ENCODE assay signal across 10 cellular contexts in the genomic region with DNA sequence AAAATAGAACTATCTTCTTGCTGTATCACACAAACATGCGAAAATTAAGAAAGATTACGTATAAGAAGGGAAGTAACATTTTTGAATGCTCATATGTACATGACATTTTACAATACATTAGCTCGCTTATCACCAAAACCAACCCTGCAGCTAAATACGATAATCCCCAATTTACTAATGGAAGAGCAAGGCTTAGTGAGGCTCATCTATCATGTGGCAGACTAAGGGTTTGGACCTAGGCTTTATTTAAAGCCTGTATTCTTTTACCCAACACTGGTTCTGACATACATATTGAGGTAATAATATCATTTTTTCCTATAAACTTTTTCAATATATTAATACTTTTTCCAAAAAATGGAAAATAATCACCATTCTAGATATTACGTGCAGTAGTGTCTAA.
"Had no signal": no experiment of that assay in that cellular context is flagged by ENCODE, and none has a peak within 500 bp of the region (broad histone marks: within the 10 kb centered on the region; RNA-seq: fewer than 3 reads in every experiment).

No MANE protein-coding gene starts in this region.

- H3K27me3 Mint-ChIP-seq: IgD-negative memory B cell had no signal

- H3K27ac ChIP-seq: HL-60, KMS-11 had no signal

- H3K27ac Mint-ChIP-seq: HFFc6, IgD-negative memory B cell had no signal

- H3K4me3 Mint-ChIP-seq: HFFc6, IgD-negative memory B cell had no signal

- H3K36me3 Mint-ChIP-seq: IgD-negative memory B cell had no signal

- DNase-seq: GOT3, H7, HFFc6, KBM-7 had no signal

- FAIRE-seq: HepG2 had no signal

- H3K4me1 ChIP-seq: HAP-1 had no signal

- H3K9me3 Mint-ChIP-seq: HFFc6, IgD-negative memory B cell had no signal

- H3K4me3 ChIP-seq: HAP-1 had no signal

- ATAC-seq: HCT116, HepG2 had no signal

- H3K4me2 ChIP-seq: KMS-11 had no signal

- H3K36me3 ChIP-seq: HAP-1 had no signal
